ENCODE assay signal across 1 cellular context in genomic region chr17:82737981-82738877, GRCh38.
TF ChIP-seq lines count a peak whose summit lies in the region.

No MANE protein-coding gene starts in this region.

TF ChIP-seq in K562, 482 proteins besides CTCF, POLR2A, EP300 and RAD21 (continued from another document and continues in another):
- TF ChIP-seq GABPB1 (CRISPR knock-in tag; IDR thresholded peaks at IDR 0.05) = peak; percentile 53; the same call in 1 of the 2 replicates
- TF ChIP-seq CHD2 (IDR thresholded peaks at IDR 0.05; ENCODE audit: low read depth, low read length) = no peak
- TF ChIP-seq MTA2 (IDR thresholded peaks at IDR 0.05; ENCODE audit: low read depth) = peak; percentile 30; the same call in 1 of the 2 replicates
- peak; percentile 33; the same call in 1 of the 2 replicates for TF ChIP-seq GATA2 (CRISPR knock-in tag; IDR thresholded peaks at IDR 0.05)
- no peak for TF ChIP-seq MEIS2 (IDR thresholded peaks at IDR 0.05; ENCODE audit: partially characterized antibody)
- peak; percentile 78; the same call in 1 of the 2 replicates for TF ChIP-seq ATF6 (CRISPR knock-in tag; IDR thresholded peaks at IDR 0.05)
- TF ChIP-seq BRD4 (IDR thresholded peaks at IDR 0.05) = no peak
- TF ChIP-seq ZFP36 (IDR thresholded peaks at IDR 0.05; ENCODE audit: low read depth, low read length, partially characterized antibody) = no peak
- 0 out of 2 replicates have a peak, but pooled peaks have one; percentile 35 for TF ChIP-seq ZNF589 (CRISPR knock-in tag; IDR thresholded peaks at IDR 0.05; ENCODE audit: low read depth)
- peak; percentile 63 for TF ChIP-seq VEZF1 (CRISPR knock-in tag; IDR thresholded peaks at IDR 0.05)
- 0 out of 2 replicates have a peak, but pooled peaks have one; percentile 23 for TF ChIP-seq USF2 (CRISPR knock-in tag; IDR thresholded peaks at IDR 0.05)
- TF ChIP-seq NR4A1 (CRISPR knock-in tag; IDR thresholded peaks at IDR 0.05) = no peak
- peak; percentile 37; the same call in 1 of the 2 replicates for TF ChIP-seq NR4A1 (tag; IDR thresholded peaks at IDR 0.05)
- peak; percentile 55 to 76 for TF ChIP-seq E2F6 (IDR thresholded peaks at IDR 0.05; ENCODE audit: borderline replicate concordance in 1 of 2, extremely low read depth in 1 of 2, insufficient read depth in 1 of 2, insufficient read length in 1 of 2, low read depth in 1 of 2, low read length in 1 of 2, poor library complexity in 1 of 2, severe bottlenecking in 1 of 2)
- no peak for TF ChIP-seq RFX5 (IDR thresholded peaks at IDR 0.05; ENCODE audit: low read depth, low read length)
- no peak for TF ChIP-seq TARDBP (IDR thresholded peaks at IDR 0.05)
- TF ChIP-seq CC2D1A (IDR thresholded peaks at IDR 0.05) = 0 out of 2 replicates have a peak, but pooled peaks have one; percentile 28
- TF ChIP-seq PHF8 (IDR thresholded peaks at IDR 0.05; ENCODE audit: borderline replicate concordance, low read length) = no peak
- peak; percentile 49 for TF ChIP-seq EGR1 (conservative IDR thresholded peaks at IDR 0.05)
- TF ChIP-seq ETV6 (IDR thresholded peaks at IDR 0.05; ENCODE audit: borderline replicate concordance in 1 of 2, low read depth in 2 of 2, low read length in 1 of 2) = no peak
- TF ChIP-seq ETV6 (CRISPR knock-in tag; IDR thresholded peaks at IDR 0.05; ENCODE audit: borderline replicate concordance) = no peak
- no peak for TF ChIP-seq ASH1L (IDR thresholded peaks at IDR 0.05; ENCODE audit: borderline replicate concordance, low read depth, partially characterized antibody)
- 0 out of 2 replicates have a peak, but pooled peaks have one; percentile 42 for TF ChIP-seq FOXJ2 (tag; IDR thresholded peaks at IDR 0.05)
- TF ChIP-seq E2F5 (CRISPR knock-in tag; IDR thresholded peaks at IDR 0.05) = no peak; the same call in 1 of the 2 replicates
- no peak for TF ChIP-seq SNRNP70 (optimal IDR thresholded peaks at IDR 0.05; ENCODE audit: low read depth, low read length)
- TF ChIP-seq C11orf30 (IDR thresholded peaks at IDR 0.05; ENCODE audit: low read depth) = no peak
- peak; percentile 87 for TF ChIP-seq USF1 (CRISPR knock-in tag; IDR thresholded peaks at IDR 0.05)
- TF ChIP-seq STAT5A (IDR thresholded peaks at IDR 0.05; ENCODE audit: borderline replicate concordance, low read length) = peak; percentile 11; the same call in 1 of the 2 replicates
- no peak for TF ChIP-seq ILK (tag; IDR thresholded peaks at IDR 0.05; ENCODE audit: borderline replicate concordance, low read depth)
- TF ChIP-seq HDAC1 (IDR thresholded peaks at IDR 0.05) = 0 out of 4 replicates have a peak, but pooled peaks of 1 of the 2 experiments have one; percentile 36
- TF ChIP-seq E2F1 (CRISPR knock-in tag; IDR thresholded peaks at IDR 0.05) = no peak
- TF ChIP-seq BRD9 (IDR thresholded peaks at IDR 0.05; ENCODE audit: low read depth, partially characterized antibody) = no peak
- TF ChIP-seq FOXK2 (conservative IDR thresholded peaks at IDR 0.05 in 1 of 2, IDR thresholded peaks at IDR 0.05 in 1 of 2; ENCODE audit: low read depth in 2 of 2) = peak in 1 of 2 experiments; percentile 78; a peak in 3 of 4 replicates
- TF ChIP-seq HDGF (IDR thresholded peaks at IDR 0.05) = no peak
- peak; percentile 75 for TF ChIP-seq TCF3 (CRISPR knock-in tag; IDR thresholded peaks at IDR 0.05)
- peak in 1 of 2 experiments; percentile 5; a peak in 1 of 4 replicates for TF ChIP-seq KDM1A (IDR thresholded peaks at IDR 0.05)
- TF ChIP-seq CBX3 (IDR thresholded peaks at IDR 0.05; ENCODE audit: borderline replicate concordance in 1 of 2, low read length in 2 of 2) = no peak; a peak in 1 of 3 replicates
- TF ChIP-seq MITF (IDR thresholded peaks at IDR 0.05) = no peak; the same call in 1 of the 2 replicates
- TF ChIP-seq SP1 (CRISPR knock-in tag; IDR thresholded peaks at IDR 0.05) = no peak
- no peak for TF ChIP-seq HMGN3 (IDR thresholded peaks at IDR 0.05; ENCODE audit: borderline replicate concordance, extremely low read depth, insufficient read length, low read depth, low read length)
- no peak for TF ChIP-seq ID3 (CRISPR knock-in tag; IDR thresholded peaks at IDR 0.05)
- TF ChIP-seq ID3 (tag; IDR thresholded peaks at IDR 0.05) = peak; percentile 93
- TF ChIP-seq TEAD1 (CRISPR knock-in tag; IDR thresholded peaks at IDR 0.05) = peak in 1 of 2 experiments; percentile 33; a peak in 1 of 4 replicates
- peak; percentile 68 for TF ChIP-seq TAL1 (IDR thresholded peaks at IDR 0.05)
- TF ChIP-seq ZNF551 (CRISPR knock-in tag; IDR thresholded peaks at IDR 0.05) = no peak
- TF ChIP-seq NONO (IDR thresholded peaks at IDR 0.05; ENCODE audit: low read depth in 2 of 2, low read length in 1 of 2) = no peak
- TF ChIP-seq ZZZ3 (IDR thresholded peaks at IDR 0.05) = no peak
- no peak for TF ChIP-seq CSDE1 (IDR thresholded peaks at IDR 0.05)
- TF ChIP-seq ZNF24 (IDR thresholded peaks at IDR 0.05) = no peak
- TF ChIP-seq FOXA3 (CRISPR knock-in tag; conservative IDR thresholded peaks at IDR 0.05 in 1 of 2, IDR thresholded peaks at IDR 0.05 in 1 of 2) = peak; percentile 74 to 100
- TF ChIP-seq GTF2B (IDR thresholded peaks at IDR 0.05; ENCODE audit: extremely low read depth, insufficient read length) = no peak
- TF ChIP-seq MCM7 (IDR thresholded peaks at IDR 0.05) = no peak
- TF ChIP-seq CBFA2T3 (IDR thresholded peaks at IDR 0.05) = peak; percentile 82
- TF ChIP-seq PREB (CRISPR knock-in tag; IDR thresholded peaks at IDR 0.05) = no peak
- 0 out of 2 replicates have a peak, but pooled peaks have one; percentile 52 for TF ChIP-seq TEAD4 (IDR thresholded peaks at IDR 0.05; ENCODE audit: low read length)
- no peak for TF ChIP-seq TEAD4 (CRISPR knock-in tag; IDR thresholded peaks at IDR 0.05; ENCODE audit: borderline replicate concordance)
- TF ChIP-seq ZFPM2 (CRISPR knock-in tag; IDR thresholded peaks at IDR 0.05) = no peak
- peak; percentile 28; the same call in 1 of the 2 replicates for TF ChIP-seq CREM (IDR thresholded peaks at IDR 0.05; ENCODE audit: low read depth)
- peak; percentile 73 for TF ChIP-seq CBFA2T2 (conservative IDR thresholded peaks at IDR 0.05)
- no peak for TF ChIP-seq ZNF253 (CRISPR knock-in tag; conservative IDR thresholded peaks at IDR 0.05)
- peak; percentile 17; the same call in 1 of the 2 replicates for TF ChIP-seq ZBTB7A (IDR thresholded peaks at IDR 0.05; ENCODE audit: borderline replicate concordance, control insufficient read depth, low read depth, low read length)
- no peak for TF ChIP-seq MBD2 (IDR thresholded peaks at IDR 0.05; ENCODE audit: borderline replicate concordance, low read depth)
- 0 out of 2 replicates have a peak, but pooled peaks have one; percentile 46 for TF ChIP-seq MYC (IDR thresholded peaks at IDR 0.05; ENCODE audit: low read depth, low read length)
- no peak for TF ChIP-seq MYC (CRISPR knock-in tag; IDR thresholded peaks at IDR 0.05; ENCODE audit: borderline replicate concordance, low read depth)
- peak; percentile 60; the same call in 1 of the 2 replicates for TF ChIP-seq DPF2 (IDR thresholded peaks at IDR 0.05)
- TF ChIP-seq POLR2AphosphoS5 (IDR thresholded peaks at IDR 0.05; ENCODE audit: control insufficient read depth, insufficient read depth, low read depth, low read length) = peak; percentile 31; the same call in 1 of the 2 replicates
- TF ChIP-seq CREB1 (IDR thresholded peaks at IDR 0.05) = no peak
- 0 out of 2 replicates have a peak, but pooled peaks have one; percentile 36 for TF ChIP-seq CREB1 (CRISPR knock-in tag; IDR thresholded peaks at IDR 0.05)
- no peak for TF ChIP-seq PHTF2 (CRISPR knock-in tag; IDR thresholded peaks at IDR 0.05)
